9 cellular contexts compared by ENCODE assay signal in the genomic region with DNA sequence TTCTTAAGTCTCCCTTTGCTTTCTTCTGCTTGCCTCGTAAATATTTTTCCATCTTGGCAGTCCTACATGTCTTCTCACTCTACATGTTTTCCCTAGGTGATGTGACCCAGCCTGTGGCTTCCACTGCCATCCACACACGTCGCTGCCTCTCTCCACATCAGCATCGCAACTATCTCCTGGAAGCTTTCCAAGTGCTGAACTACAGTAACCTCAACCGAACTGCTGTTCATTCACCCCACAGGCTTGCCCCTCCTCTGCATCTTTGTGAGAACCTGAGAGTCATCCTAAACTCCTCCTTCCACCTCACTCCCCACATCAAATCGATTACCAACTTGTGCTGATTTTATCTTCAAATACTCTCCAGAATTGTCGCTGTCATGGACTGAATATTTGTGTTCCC. TPM values are rescaled to one million over a fixed set of nuclear protein-coding genes. Genes with fewer than 3 reads are reported as not detected.
DNase-seq lines count a peak whose midpoint lies in the region; ATAC-seq, FAIRE-seq and TF ChIP-seq lines count a peak whose summit lies in the region.
"Had no signal": no experiment of that assay in that cellular context is flagged by ENCODE, and none has a peak within 500 bp of the region (broad histone marks: within the 10 kb centered on the region; RNA-seq: fewer than 3 reads in every experiment).

No MANE protein-coding gene starts in this region.

- no peak overlapping the region for H4K8ac ChIP-seq in neuronal stem cell (ENCODE audit: low read depth, low read length)

- peaks cover 13 to 24% of the 10 kb centered on the region in 2 donors for H3K4me1 ChIP-seq in naive thymus-derived CD4-positive, alpha-beta T cell (ENCODE audit: control insufficient read depth in 2 of 2, insufficient read depth in 2 of 2, low read length in 2 of 2)
- H3K4me1 ChIP-seq in testis (no peaks in the 10 kb centered on the region), neuronal stem cell (ENCODE audit: control insufficient read depth in 2 of 2, insufficient read depth in 1 of 2, low read depth in 1 of 2, low read length in 2 of 2) (peaks cover 0 to 2% of the 10 kb centered on the region in 2 donors)

- peak; percentile 87 for ATAC-seq in naive thymus-derived CD4-positive, alpha-beta T cell
- ATAC-seq in GM19463 (IDR thresholded peaks at IDR 0.05; ENCODE audit: unreplicated experiment) = no peak

- no peak for TF ChIP-seq POLR2A in testis (IDR thresholded peaks at IDR 0.05)

- H3K36me3 ChIP-seq in naive thymus-derived CD4-positive, alpha-beta T cell (ENCODE audit: control insufficient read depth in 2 of 3, insufficient read depth in 3 of 3, low read length in 3 of 3) = no peaks in the 10 kb centered on the region
- H3K36me3 ChIP-seq in testis (ENCODE audit: low read depth, missing control alignments) = no peaks in the 10 kb centered on the region
- no peaks in the 10 kb centered on the region for H3K36me3 ChIP-seq in neuronal stem cell (replicated peaks in 1 of 2; ENCODE audit: control insufficient read depth in 2 of 2, insufficient read depth in 2 of 2, low read length in 2 of 2)

- H2BK15ac ChIP-seq in neuronal stem cell (ENCODE audit: low read length) = no peak overlapping the region

- H3K9me3 Mint-ChIP-seq in naive thymus-derived CD4-positive, alpha-beta T cell = no peaks in the 10 kb centered on the region

- H3K4me3 Mint-ChIP-seq in naive thymus-derived CD4-positive, alpha-beta T cell = peak overlapping the region in 9 of 10 donors; percentile 2 to 63 (median 30)

- intact Hi-C loops in naive thymus-derived CD4-positive, alpha-beta T cell (cut with micrococcal nuclease) = loop anchor here in 1 of 2 donors (1.0 kb wide), 1 partner anchor 10 kb away; no protein-coding TSS in a partner anchor
- intact Hi-C loops in testis (cut with DNase I; ENCODE audit: low total_unique reads) = no loop called here

- H3K27ac Mint-ChIP-seq in naive thymus-derived CD4-positive, alpha-beta T cell = peak overlapping the region in 6 of 9 donors; percentile 1 to 47 (median 24)

- peaks cover 0 to 18% (median 0%) of the 10 kb centered on the region in 5 donors for H3K27me3 Mint-ChIP-seq in naive thymus-derived CD4-positive, alpha-beta T cell

- H2AFZ ChIP-seq in neuronal stem cell (ENCODE audit: low read length) = no peak overlapping the region

- H3K9me3 ChIP-seq in naive thymus-derived CD4-positive, alpha-beta T cell (ENCODE audit: control insufficient read depth in 2 of 3, low read length in 3 of 3) = no peaks in the 10 kb centered on the region
- H3K9me3 ChIP-seq in testis (no peaks in the 10 kb centered on the region), neuronal stem cell (replicated peaks in 1 of 2; ENCODE audit: control insufficient read depth in 2 of 2, insufficient read depth in 1 of 2, low read depth in 1 of 2, low read length in 2 of 2) (no peaks in the 10 kb centered on the region)

- H3K36me3 Mint-ChIP-seq in naive thymus-derived CD4-positive, alpha-beta T cell = no peaks in the 10 kb centered on the region

- no peak overlapping the region for H3K4me3 ChIP-seq in naive thymus-derived CD4-positive, alpha-beta T cell (ENCODE audit: low read length)
- H3K4me3 ChIP-seq in testis (no peak overlapping the region), neuronal stem cell (ENCODE audit: low read length in 2 of 2) (no peak overlapping the region)
- H3K4me3 ChIP-seq: GM12878 had no signal

- no peaks in the 10 kb centered on the region for H3K79me1 ChIP-seq in neuronal stem cell (ENCODE audit: low read depth, low read length)

- peaks cover 14 to 39% (median 30%) of the 10 kb centered on the region in 7 donors for H3K4me1 Mint-ChIP-seq in naive thymus-derived CD4-positive, alpha-beta T cell

- H2AK5ac ChIP-seq in neuronal stem cell (ENCODE audit: low read depth, low read length) = no peak overlapping the region

- peak; percentile 83 for FAIRE-seq in RCC 7860 (lab: Jason Lieb, UNC)

- no peak overlapping the region for H3K18ac ChIP-seq in neuronal stem cell (ENCODE audit: low read length)

- H2BK120ac ChIP-seq in neuronal stem cell (ENCODE audit: low read depth, low read length) = no peak overlapping the region

- no peak overlapping the region for H3K23ac ChIP-seq in neuronal stem cell (ENCODE audit: low read depth, low read length, poor library complexity)

- CTCF ChIA-PET in naive thymus-derived CD4-positive, alpha-beta T cell (lab: Charles Lee) = no interaction called here

- H4K91ac ChIP-seq in neuronal stem cell (ENCODE audit: low read depth, low read length, poor library complexity) = no peak overlapping the region

- H2BK12ac ChIP-seq in neuronal stem cell (ENCODE audit: low read length) = no peak overlapping the region

- no peak for TF ChIP-seq CTCF in testis (IDR thresholded peaks at IDR 0.05)

- H2BK5ac ChIP-seq in neuronal stem cell (ENCODE audit: low read length) = no peak overlapping the region

- H3K14ac ChIP-seq in neuronal stem cell (ENCODE audit: low read length) = no peak overlapping the region

- no peak overlapping the region for H3K9ac ChIP-seq in neuronal stem cell (ENCODE audit: low read depth, low read length, poor library complexity)

- 45 to 60% methylated on average over 7 of the region's 7 CpGs for WGBS in testis, 2 donors
- WGBS in neuronal stem cell (ENCODE audit: extremely low coverage in 2 of 2, insufficient read length in 2 of 2, insufficient replicate concordance in 1 of 2), 2 donors = no CpG with 5 or more reads among the region's 7 CpGs

- no peaks in the 10 kb centered on the region for H3K27me3 ChIP-seq in naive thymus-derived CD4-positive, alpha-beta T cell (ENCODE audit: control insufficient read depth in 2 of 2, insufficient read depth in 2 of 2, low read length in 2 of 2)
- H3K27me3 ChIP-seq in testis (no peaks in the 10 kb centered on the region), neuronal stem cell (ENCODE audit: control insufficient read depth in 3 of 3, insufficient read depth in 3 of 3, low read depth in 1 of 3, low read length in 3 of 3) (no peaks in the 10 kb centered on the region)

- peak; percentile 58 for DNase-seq in EH (ENCODE audit: low read depth)
- peak; percentile 83 for DNase-seq in RCC 7860 (ENCODE audit: low spot score)
- peak; percentile 22 for DNase-seq in activated naive CD4-positive, alpha-beta T cell treated with anti-CD3 and anti-CD28 coated beads, Interleukin-2, amount 50 U/mL, for 16 hours
- DNase-seq in naive thymus-derived CD4-positive, alpha-beta T cell = peak in 8 of 9 donors; percentile 11 to 78 (median 73)
- DNase-seq in anterior cingulate cortex (lab: John Stamatoyannopoulos, UW) = no peak
- DNase-seq in testis = no peak
- DNase-seq in neuronal stem cell (ENCODE audit: low spot score) = no peak

- no peak overlapping the region for H3K4ac ChIP-seq in neuronal stem cell (ENCODE audit: low read length)

- no peak overlapping the region for H3K27ac ChIP-seq in naive thymus-derived CD4-positive, alpha-beta T cell (ENCODE audit: low read depth, low read length)
- H3K27ac ChIP-seq in testis (no peak overlapping the region), neuronal stem cell (replicated peaks; ENCODE audit: low read length) (no peak overlapping the region)

- no peak overlapping the region for H3K4me2 ChIP-seq in neuronal stem cell (ENCODE audit: insufficient read depth, low read length, poor library complexity, severe bottlenecking)

- POLR2A ChIA-PET in naive thymus-derived CD4-positive, alpha-beta T cell (lab: Charles Lee) = no interaction called here

RNA-seq across cellular contexts. Expression of a gene that starts 41.2 kb away (rescaled TPM):
- total RNA-seq in naive thymus-derived CD4-positive, alpha-beta T cell = 10 to 100 TPM; 22.4 to 34.7 (median 30.4) TPM
- polyA plus RNA-seq in naive thymus-derived CD4-positive, alpha-beta T cell = 10 to 100 TPM; 17.4 to 21.9 TPM
- total RNA-seq in testis = 10 to 100 TPM; 36.0 to 52.0 TPM
- 36.4 TPM for polyA plus RNA-seq in testis (ENCODE audit: insufficient read depth, low read depth, low replicate concordance)
- 15.2 TPM for polyA plus RNA-seq in neuronal stem cell (2013, experiment 1 of 2)
- polyA plus RNA-seq in neuronal stem cell (2013, experiment 2 of 2) = 15.3 TPM

Comparison
In these comparisons a context has a peak if more than half of its experiments do, and no peak if none do; other contexts are left out.
1. DNase-seq: peak in EH (single experiment), RCC 7860 (single experiment), activated naive CD4-positive, alpha-beta T cell treated with anti-CD3 and anti-CD28 coated beads, Interleukin-2, amount 50 U/mL, for 16 hours (single experiment) and naive thymus-derived CD4-positive, alpha-beta T cell (8 of 9); none in anterior cingulate cortex (0 of 58), testis (single experiment) and neuronal stem cell (single experiment).